In genomic region chr1:234874291-234875288, GRCh38 we compare ENCODE assay signal across 1 cellular context.
A peak's percentile ranks its signal among the peaks of the same experiment; 100 is the strongest.
TF ChIP-seq lines count a peak whose summit lies in the region.

No MANE protein-coding gene starts in this region.

TF ChIP-seq in K562, 482 proteins besides CTCF, POLR2A, EP300 and RAD21 (continued from another document and continues in another):
- TF ChIP-seq MGA (IDR thresholded peaks at IDR 0.05) (peak; percentile 94), HSF4 (CRISPR knock-in tag; IDR thresholded peaks at IDR 0.05; ENCODE audit: borderline replicate concordance) (peak; percentile 86; the same call in 1 of the 2 replicates), SMC3 (conservative IDR thresholded peaks at IDR 0.05; ENCODE audit: insufficient read depth, low read depth, low read length) (no peak), PYGO2 (tag; IDR thresholded peaks at IDR 0.05) (peak; percentile 61), CHD2 (IDR thresholded peaks at IDR 0.05; ENCODE audit: low read depth, low read length) (no peak), GATAD2B (IDR thresholded peaks at IDR 0.05; ENCODE audit: borderline replicate concordance) (no peak), ATF1 (CRISPR knock-in tag; IDR thresholded peaks at IDR 0.05) (no peak), ATF1 (tag; IDR thresholded peaks at IDR 0.05) (peak; percentile 82), XRCC3 (IDR thresholded peaks at IDR 0.05) (no peak), MITF (IDR thresholded peaks at IDR 0.05) (peak; percentile 55; the same call in 1 of the 2 replicates), ZNF212 (CRISPR knock-in tag; IDR thresholded peaks at IDR 0.05) (0 out of 2 replicates have a peak, but pooled peaks have one; percentile 73), HNRNPUL1 (IDR thresholded peaks at IDR 0.05; ENCODE audit: low read length) (no peak), GTF2E2 (tag; IDR thresholded peaks at IDR 0.05) (peak; percentile 54; the same call in 1 of the 2 replicates), CBFB (CRISPR knock-in tag; IDR thresholded peaks at IDR 0.05) (peak; percentile 48; the same call in 1 of the 2 replicates), POLR2B (IDR thresholded peaks at IDR 0.05; ENCODE audit: low read depth, partially characterized antibody) (no peak), NFE2L1 (tag; IDR thresholded peaks at IDR 0.05; ENCODE audit: borderline replicate concordance, low read depth) (peak; percentile 90), MECOM (CRISPR knock-in tag; IDR thresholded peaks at IDR 0.05) (peak; percentile 91), FOXA1 (IDR thresholded peaks at IDR 0.05; ENCODE audit: borderline replicate concordance) (no peak), U2AF2 (optimal IDR thresholded peaks at IDR 0.05; ENCODE audit: low read depth, low read length) (no peak), HNRNPK (IDR thresholded peaks at IDR 0.05; ENCODE audit: low read depth, low read length, poor library complexity, severe bottlenecking) (no peak), ZNF699 (CRISPR knock-in tag; IDR thresholded peaks at IDR 0.05; ENCODE audit: insufficient replicate concordance) (no peak), ZBTB43 (CRISPR knock-in tag; IDR thresholded peaks at IDR 0.05) (0 out of 2 replicates have a peak, but pooled peaks have one; percentile 59), HMG20B (CRISPR knock-in tag; IDR thresholded peaks at IDR 0.05) (no peak), NCOR1 (IDR thresholded peaks at IDR 0.05) (peak; percentile 72), PRPF4 (IDR thresholded peaks at IDR 0.05; ENCODE audit: insufficient read depth, low read depth, low read length, poor library complexity, severe bottlenecking) (no peak), GABPB2 (CRISPR knock-in tag; conservative IDR thresholded peaks at IDR 0.05) (no peak), ARHGAP35 (IDR thresholded peaks at IDR 0.05; ENCODE audit: partially characterized antibody) (no peak), DEAF1 (CRISPR knock-in tag; IDR thresholded peaks at IDR 0.05) (no peak; the same call in 1 of the 2 replicates), RBBP5 (IDR thresholded peaks at IDR 0.05; ENCODE audit: borderline replicate concordance, insufficient read depth, low read length, poor library complexity, severe bottlenecking) (peak; percentile 50), HDGF (IDR thresholded peaks at IDR 0.05) (peak; percentile 25), ATF6 (CRISPR knock-in tag; IDR thresholded peaks at IDR 0.05) (no peak), ZBTB26 (CRISPR knock-in tag; IDR thresholded peaks at IDR 0.05) (no peak; the same call in 1 of the 2 replicates), DDX20 (tag; IDR thresholded peaks at IDR 0.05; ENCODE audit: low read depth) (peak; percentile 87), AFF4 (CRISPR knock-in tag; IDR thresholded peaks at IDR 0.05) (no peak; the same call in 1 of the 2 replicates), CREB1 (IDR thresholded peaks at IDR 0.05) (no peak), CREB1 (CRISPR knock-in tag; IDR thresholded peaks at IDR 0.05) (no peak), ETV6 (IDR thresholded peaks at IDR 0.05; ENCODE audit: borderline replicate concordance in 1 of 2, low read depth in 2 of 2, low read length in 1 of 2) (0 out of 4 replicates have a peak, but pooled peaks of 1 of the 2 experiments have one; percentile 24), ETV6 (CRISPR knock-in tag; IDR thresholded peaks at IDR 0.05; ENCODE audit: borderline replicate concordance) (no peak), TFAM (CRISPR knock-in tag; conservative IDR thresholded peaks at IDR 0.05) (no peak)
